ENCODE assay signal across 8 cellular contexts in genomic region chr1:37434292-37434907, GRCh38. TPM values are rescaled to one million over a fixed set of nuclear protein-coding genes. Genes with fewer than 3 reads are reported as not detected.
DNase-seq lines count a peak whose midpoint lies in the region; ATAC-seq and TF ChIP-seq lines count a peak whose summit lies in the region.

No MANE protein-coding gene starts in this region.

- no peaks in the 10 kb centered on the region for H3K9me3 ChIP-seq in left ventricle myocardium inferior (replicated peaks)
- H3K9me3 ChIP-seq in gastrocnemius medialis, result no peaks in the 10 kb centered on the region

- no peaks in the 10 kb centered on the region for H3K36me3 ChIP-seq in GM06990 (ENCODE audit: control insufficient read depth, insufficient read depth, low read length)
- H3K36me3 ChIP-seq in left ventricle myocardium inferior, result no peaks in the 10 kb centered on the region
- H3K36me3 ChIP-seq in gastrocnemius medialis, result no peaks in the 10 kb centered on the region

- no peak overlapping the region for H3K27ac ChIP-seq in left ventricle myocardium inferior (replicated peaks)
- H3K27ac ChIP-seq in gastrocnemius medialis, result no peak overlapping the region

- TF ChIP-seq POLR2A in gastrocnemius medialis (IDR thresholded peaks at IDR 0.05), result no peak

- no peaks in the 10 kb centered on the region for H3K4me1 ChIP-seq in left ventricle myocardium inferior
- H3K4me1 ChIP-seq in gastrocnemius medialis, result no peaks in the 10 kb centered on the region

- H3K4me3 ChIP-seq in GM06990 (replicated peaks; ENCODE audit: low read depth, low read length) (no peak overlapping the region), left ventricle myocardium inferior (no peak overlapping the region), gastrocnemius medialis (no peak overlapping the region)

- in situ Hi-C loops in gastrocnemius medialis (cut with MboI; ENCODE audit: low sequenced_read_pairs in 4 of 4), result loop anchor here (10.0 to 25.0 kb wide), 4 partner anchors 722 to 872 kb away; no protein-coding TSS in a partner anchor

- no peaks in the 10 kb centered on the region; the same call in 1 of the 2 replicates for H3K27me3 ChIP-seq in GM06990 (replicated peaks; ENCODE audit: control insufficient read depth, insufficient read depth, low read length)
- peaks cover 94% of the 10 kb centered on the region for H3K27me3 ChIP-seq in left ventricle myocardium inferior (ENCODE audit: low read depth)
- H3K27me3 ChIP-seq in gastrocnemius medialis, result peaks cover 0 to 17% (median 13%) of the 10 kb centered on the region in 3 donors

- peak; percentile 23 to 71 for ATAC-seq in gastrocnemius medialis
- ATAC-seq in HG03045 (IDR thresholded peaks at IDR 0.05; ENCODE audit: unreplicated experiment), result no peak
- ATAC-seq in GM21723 (IDR thresholded peaks at IDR 0.05; ENCODE audit: unreplicated experiment), result no peak

- intact Hi-C loops in left ventricle myocardium inferior (cut with micrococcal nuclease) (loop anchor here (10.0 kb wide), 2 partner anchors 730 to 880 kb away; no protein-coding TSS in a partner anchor), gastrocnemius medialis (cut with DNase I; ENCODE audit: low total_unique reads) (loop anchor here (1.0 to 5.0 kb wide), 2 partner anchors 859 to 917 kb away; no protein-coding TSS in a partner anchor)

- TF ChIP-seq CTCF in GM06990 (IDR thresholded peaks at IDR 0.05; ENCODE audit: insufficient read depth, low read length, poor library complexity, severe bottlenecking), result peak; percentile 96
- TF ChIP-seq CTCF in left ventricle myocardium inferior (IDR thresholded peaks at IDR 0.05; ENCODE audit: borderline replicate concordance), result peak; percentile 93
- peak; percentile 78 to 90 (median 86) for TF ChIP-seq CTCF in gastrocnemius medialis (IDR thresholded peaks at IDR 0.05 in 4 of 5, conservative IDR thresholded peaks at IDR 0.05 in 1 of 5)

- DNase-seq in GM06990 (ENCODE audit: extremely low read depth, insufficient read length) (peak; percentile 55), LoVo (ENCODE audit: low spot score) (peak; percentile 60), T follicular helper cell (ENCODE audit: low read depth) (peak; percentile 51), left ventricle myocardium inferior (peak; percentile 59), gastrocnemius medialis (peak; percentile 8 to 37)
- DNase-seq in activated naive CD8-positive, alpha-beta T cell treated with anti-CD3 and anti-CD28 coated beads, Interleukin-2, amount 50 U/mL, for 16 hours (ENCODE audit: low read depth, low spot score), result peak; percentile 59

RNA-seq across cellular contexts. Expression of gene ZC3H12A, which starts 40.0 kb away (rescaled TPM):
- 4.9 TPM for total RNA-seq in left ventricle myocardium inferior
- 10 to 100 TPM in 1 of 4 donors, 1 to 10 TPM in 3; 5.3 to 27.1 (median 8.6) TPM for total RNA-seq in gastrocnemius medialis

Comparison
In these comparisons a context has a peak if more than half of its experiments do, and no peak if none do; other contexts are left out.
1. ATAC-seq: peak in gastrocnemius medialis (2 of 2); none in HG03045 (single experiment) and GM21723 (single experiment).
2. Peak in every context shown above with its lines, with median percentiles within 50 percentile points of each other: DNase-seq and CTCF ChIP-seq.